Comparison of ENCODE assay signal across 9 cellular contexts in genomic region chr1:234544094-234544579, GRCh38.
DNase-seq lines count a peak whose midpoint lies in the region; ATAC-seq and TF ChIP-seq lines count a peak whose summit lies in the region.
"Had no signal": no experiment of that assay in that cellular context is flagged by ENCODE, and none has a peak within 500 bp of the region (broad histone marks: within the 10 kb centered on the region; RNA-seq: fewer than 3 reads in every experiment).

No MANE protein-coding gene starts in this region.

- peak overlapping the region; percentile 68 for H3K27ac ChIP-seq in DND-41 (ENCODE audit: low read length)
- peak overlapping the region; percentile 83 for H3K27ac ChIP-seq in muscle layer of colon (ENCODE audit: low read depth, low read length)
- H3K27ac ChIP-seq in substantia nigra (ENCODE audit: low read depth, low read length, poor library complexity, severe bottlenecking), result peak overlapping the region; percentile 96
- H3K27ac ChIP-seq: KMS-11 had no signal

- no peak overlapping the region for H3K4me3 Mint-ChIP-seq in activated CD8-positive, alpha-beta T cell treated with anti-CD3 and anti-CD28 coated beads for 36 hours

- peak overlapping the region; percentile 81 for H3K27ac Mint-ChIP-seq in activated CD8-positive, alpha-beta T cell treated with anti-CD3 and anti-CD28 coated beads for 36 hours

- peak overlapping the region; percentile 51 for H3K4me2 ChIP-seq in DND-41 (ENCODE audit: insufficient read depth, low read length)
- H3K4me2 ChIP-seq: KMS-11 had no signal

- H3K9ac ChIP-seq in DND-41 (ENCODE audit: low read depth, low read length) (peak overlapping the region; percentile 24), muscle layer of colon (ENCODE audit: low read length) (peak overlapping the region; percentile 69)
- H3K9ac ChIP-seq: KMS-11 had no signal

- intact Hi-C loops in activated CD8-positive, alpha-beta T cell treated with anti-CD3 and anti-CD28 coated beads for 36 hours (cut with micrococcal nuclease), result no loop called here

- POLR2A ChIA-PET in activated CD8-positive, alpha-beta T cell treated with anti-CD3 and anti-CD28 coated beads for 36 hours (lab: Charles Lee), result interaction anchor here (0.6 to 1.3 kb wide), 4 partner anchors 12 to 115 kb away, joined by 3 to 4 read pairs (median 3); no protein-coding TSS in a partner anchor

- H3K4me1 ChIP-seq in DND-41 (ENCODE audit: insufficient read depth, low read length) (peaks cover 32% of the 10 kb centered on the region), muscle layer of colon (ENCODE audit: insufficient read depth, low read length) (peaks cover 71% of the 10 kb centered on the region)

- CTCF ChIA-PET in activated CD8-positive, alpha-beta T cell treated with anti-CD3 and anti-CD28 coated beads for 36 hours (lab: Charles Lee), result interaction anchor here (1.0 to 3.9 kb wide), 7 partner anchors 11 to 57 kb away, joined by 3 to 13 read pairs (median 3); no protein-coding TSS in a partner anchor

- ATAC-seq in DND-41 (ENCODE audit: insufficient read depth, low read depth) (peak; percentile 85), HG03139 (IDR thresholded peaks at IDR 0.05; ENCODE audit: unreplicated experiment) (no peak)
- ATAC-seq in activated CD8-positive, alpha-beta T cell treated with anti-CD3 and anti-CD28 coated beads for 36 hours, result peak; percentile 75

- H3K27me3 ChIP-seq in DND-41 (ENCODE audit: insufficient read depth, low read length, poor library complexity) (no peaks in the 10 kb centered on the region), muscle layer of colon (ENCODE audit: control insufficient read depth in 1 of 2, insufficient read depth in 2 of 2, low read length in 2 of 2) (no peaks in the 10 kb centered on the region)

- peaks cover 3% of the 10 kb centered on the region for H3K27me3 Mint-ChIP-seq in activated CD8-positive, alpha-beta T cell treated with anti-CD3 and anti-CD28 coated beads for 36 hours

- DNase-seq in DND-41, result peak; percentile 77
- peak; percentile 92 for DNase-seq in NCI-H2081 treated with DMSO at 0.1 percent for 48 hours (lab: John Stamatoyannopoulos, UW)
- peak; percentile 74 for DNase-seq in activated CD8-positive, alpha-beta T cell treated with anti-CD3 and anti-CD28 coated beads for 36 hours
- DNase-seq in epithelial cell of esophagus (ENCODE audit: low read depth), result peak; percentile 90
- DNase-seq in substantia nigra (lab: John Stamatoyannopoulos, UW), result peak in 35 of 49 donors; percentile 34 to 97 (median 64)
- no peak for DNase-seq in iPS-NIHi7 (ENCODE audit: extremely low spot score)

- peak overlapping the region in 1 of 2 experiments; percentile 11; a peak in 1 of 4 replicates for H3K4me3 ChIP-seq in DND-41 (ENCODE audit: low read depth in 1 of 2, low read length in 2 of 2)
- no peak overlapping the region for H3K4me3 ChIP-seq in epithelial cell of esophagus (ENCODE audit: low read length)
- H3K4me3 ChIP-seq in muscle layer of colon (ENCODE audit: low read depth in 1 of 2, low read length in 2 of 2), result peak overlapping the region in 1 of 2 donors; percentile 19

- no peaks in the 10 kb centered on the region for H3K36me3 ChIP-seq in DND-41 (ENCODE audit: insufficient read depth, low read length)
- H3K36me3 ChIP-seq in muscle layer of colon (ENCODE audit: insufficient read depth, low read length), result no peaks in the 10 kb centered on the region

- TF ChIP-seq CTCF in DND-41 (IDR thresholded peaks at IDR 0.05; ENCODE audit: borderline replicate concordance, extremely low read depth, low read length, poor library complexity, severe bottlenecking) (no peak), epithelial cell of esophagus (IDR thresholded peaks at IDR 0.05; ENCODE audit: insufficient read depth, low read depth, low read length, missing control alignments) (no peak)
- no peak for TF ChIP-seq CTCF in activated CD8-positive, alpha-beta T cell treated with anti-CD3 and anti-CD28 coated beads for 36 hours (IDR thresholded peaks at IDR 0.05)

- H2AFZ ChIP-seq in DND-41 (ENCODE audit: low read depth, low read length), result peak overlapping the region; percentile 38

- no peaks in the 10 kb centered on the region for H3K9me3 Mint-ChIP-seq in activated CD8-positive, alpha-beta T cell treated with anti-CD3 and anti-CD28 coated beads for 36 hours

- H3K79me2 ChIP-seq in DND-41 (ENCODE audit: insufficient read depth, low read length), result no peaks in the 10 kb centered on the region

- H3K36me3 Mint-ChIP-seq in activated CD8-positive, alpha-beta T cell treated with anti-CD3 and anti-CD28 coated beads for 36 hours (ENCODE audit: low read depth), result no peaks in the 10 kb centered on the region

- H3K9me3 ChIP-seq in DND-41 (ENCODE audit: insufficient read depth, low read length, severe bottlenecking), result no peaks in the 10 kb centered on the region
- H3K9me3 ChIP-seq in muscle layer of colon (ENCODE audit: low read length), result no peaks in the 10 kb centered on the region

- H4K20me1 ChIP-seq in DND-41 (ENCODE audit: insufficient read depth, low read length), result no peaks in the 10 kb centered on the region

- peaks cover 19% of the 10 kb centered on the region for H3K4me1 Mint-ChIP-seq in activated CD8-positive, alpha-beta T cell treated with anti-CD3 and anti-CD28 coated beads for 36 hours (ENCODE audit: low read depth)
